ENCODE assay signal across 23 cellular contexts in the genomic region with DNA sequence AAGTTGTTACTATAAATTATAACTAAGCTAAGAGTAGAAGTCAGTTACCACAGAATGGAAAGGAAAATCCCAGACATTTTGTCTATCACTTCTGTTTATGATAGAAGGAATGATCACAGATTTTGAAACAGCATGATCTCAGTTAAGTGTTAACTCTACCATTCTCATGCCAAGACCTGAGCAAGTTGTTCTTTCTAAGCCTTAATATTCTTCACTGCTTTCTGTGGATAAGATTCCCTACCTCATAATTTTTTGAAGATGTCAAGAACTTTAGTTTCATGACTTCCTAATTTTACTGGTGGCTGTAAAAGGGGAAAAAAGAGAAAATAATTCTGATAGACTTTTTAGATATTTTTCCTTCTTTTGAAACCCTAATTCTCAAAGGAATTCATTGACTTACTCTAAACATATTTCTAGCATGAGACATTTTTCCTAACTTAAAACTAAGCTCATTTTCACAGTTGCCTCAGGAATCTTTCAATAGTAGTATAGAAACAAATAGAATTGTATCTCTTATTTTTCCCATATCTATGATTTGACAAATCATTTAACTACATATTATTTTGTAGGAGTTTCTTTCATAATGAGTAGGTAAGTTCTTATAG.
DNase-seq lines count a peak whose midpoint lies in the region; ATAC-seq, FAIRE-seq and TF ChIP-seq lines count a peak whose summit lies in the region.
"Had no signal": no experiment of that assay in that cellular context is flagged by ENCODE, and none has a peak within 500 bp of the region (broad histone marks: within the 10 kb centered on the region; RNA-seq: fewer than 3 reads in every experiment).

No MANE protein-coding gene starts in this region.

- no peak for TF ChIP-seq CTCF in astrocyte (IDR thresholded peaks at IDR 0.05; ENCODE audit: insufficient read depth, low read depth, low read length)
- TF ChIP-seq CTCF in fibroblast of villous mesenchyme (IDR thresholded peaks at IDR 0.05; ENCODE audit: insufficient read depth, low read depth, low read length), result no peak
- no peak for TF ChIP-seq CTCF in glutamatergic neuron (IDR thresholded peaks at IDR 0.05; ENCODE audit: partially characterized antibody, unreplicated experiment)

- H3K4me1 ChIP-seq in ACC112 (ENCODE audit: control insufficient read depth, insufficient read depth, low read length, unreplicated experiment) (peaks cover 21% of the 10 kb centered on the region), astrocyte (ENCODE audit: insufficient read depth, low read length) (peaks cover 17% of the 10 kb centered on the region)
- H3K4me1 ChIP-seq: heart right ventricle, parathyroid adenoma, stomach had no signal

- no peaks in the 10 kb centered on the region for H4K20me1 ChIP-seq in astrocyte (ENCODE audit: insufficient read depth, low read length)

- H3K4me3 ChIP-seq in ACC112 (ENCODE audit: low read depth, low read length), result peak overlapping the region; percentile 47; the same call in 1 of the 2 replicates
- H3K4me3 ChIP-seq in astrocyte (ENCODE audit: insufficient read depth, low read depth, low read length), result no peak overlapping the region
- H3K4me3 ChIP-seq in fibroblast of villous mesenchyme (ENCODE audit: low read depth, low read length), result no peak overlapping the region
- no peak overlapping the region for H3K4me3 ChIP-seq in MG63
- H3K4me3 ChIP-seq: heart right ventricle, skin epidermis, stomach had no signal

- H3K27ac ChIP-seq in ACC112 (ENCODE audit: low read depth, low read length) (peak overlapping the region; percentile 93), astrocyte (ENCODE audit: low read depth, low read length) (peak overlapping the region; percentile 83)
- H3K27ac ChIP-seq: heart right ventricle, parathyroid adenoma, stomach had no signal

- H3K79me2 ChIP-seq in ACC112 (ENCODE audit: control insufficient read depth, insufficient read depth, low read length, unreplicated experiment), result no peaks in the 10 kb centered on the region
- no peaks in the 10 kb centered on the region for H3K79me2 ChIP-seq in astrocyte (ENCODE audit: insufficient read depth, low read length)
- H3K79me2 ChIP-seq: parathyroid adenoma had no signal

- ATAC-seq in HG03108 (IDR thresholded peaks at IDR 0.05; ENCODE audit: unreplicated experiment), result no peak
- ATAC-seq: heart right ventricle; naive thymus-derived CD8-positive, alpha-beta T cell had no signal

- no peak for TF ChIP-seq POLR2A in H54 (IDR thresholded peaks at IDR 0.05; ENCODE audit: low read depth, low read length)
- TF ChIP-seq POLR2A in erythroblast (IDR thresholded peaks at IDR 0.05; ENCODE audit: low read length), result no peak

- DNase-seq in H54 (ENCODE audit: insufficient read length, low spot score), result peak; percentile 5
- DNase-seq in astrocyte (ENCODE audit: low read depth), result peak; percentile 56
- peak; percentile 53 for DNase-seq in fibroblast of villous mesenchyme (ENCODE audit: low read depth)
- no peak for DNase-seq in glutamatergic neuron
- no peak for DNase-seq in erythroblast (lab: John Stamatoyannopoulos, UW)
- no peak for DNase-seq in MG63
- DNase-seq: 8988T; activated CD4-positive, alpha-beta T cell treated with anti-CD3 and anti-CD28 coated beads for 1 hour; DMS 273 treated with DMSO at 0.1 percent for 48 hours; heart right ventricle; naive thymus-derived CD8-positive, alpha-beta T cell; NCI-H187 treated with DMSO at 0.1 percent for 48 hours; NCI-H345; stimulated activated CD4-positive, alpha-beta T cell treated with anti-CD3 and anti-CD28 coated beads, Interleukin-2, amount 100 ng/mL, for 48 hours; stomach; SW 1271 had no signal

- FAIRE-seq in H54 (lab: Jason Lieb, UNC) (peak; percentile 64), astrocyte (lab: Jason Lieb, UNC) (peak; percentile 55)
- FAIRE-seq: islet of Langerhans had no signal

- no peaks in the 10 kb centered on the region for H3K36me3 ChIP-seq in ACC112 (ENCODE audit: insufficient read depth, low read length)
- no peaks in the 10 kb centered on the region for H3K36me3 ChIP-seq in astrocyte (ENCODE audit: insufficient read depth, low read length)
- no peaks in the 10 kb centered on the region for H3K36me3 ChIP-seq in MG63
- H3K36me3 ChIP-seq: heart right ventricle, stomach had no signal

- H3K4me3 Mint-ChIP-seq in astrocyte (ENCODE audit: unreplicated experiment) (no peak overlapping the region), glutamatergic neuron (ENCODE audit: unreplicated experiment) (no peak overlapping the region)
- H3K4me3 Mint-ChIP-seq: activated naive CD4-positive, alpha-beta T cell treated with anti-CD3 and anti-CD28 coated beads, Interleukin-2, amount 50 U/mL, for 24 hours; CD14-positive monocyte; naive thymus-derived CD8-positive, alpha-beta T cell had no signal

- peak overlapping the region; percentile 52 for H3K4me2 ChIP-seq in astrocyte (ENCODE audit: low read length)

- H2AFZ ChIP-seq in ACC112 (ENCODE audit: low read length, unreplicated experiment) (peak overlapping the region; percentile 80), astrocyte (ENCODE audit: low read depth, low read length) (no peak overlapping the region)
- H2AFZ ChIP-seq: parathyroid adenoma had no signal

- H3K9ac ChIP-seq in astrocyte (ENCODE audit: low read length), result peak overlapping the region; percentile 56
- H3K9ac ChIP-seq: parathyroid adenoma had no signal

- no peaks in the 10 kb centered on the region for H3K36me3 Mint-ChIP-seq in astrocyte (ENCODE audit: low read depth, unreplicated experiment)
- H3K36me3 Mint-ChIP-seq in glutamatergic neuron (ENCODE audit: unreplicated experiment), result no peaks in the 10 kb centered on the region
- H3K36me3 Mint-ChIP-seq: activated naive CD4-positive, alpha-beta T cell treated with anti-CD3 and anti-CD28 coated beads, Interleukin-2, amount 50 U/mL, for 24 hours; CD14-positive monocyte; naive thymus-derived CD8-positive, alpha-beta T cell had no signal

- H3K9me3 Mint-ChIP-seq in astrocyte (ENCODE audit: unreplicated experiment) (no peaks in the 10 kb centered on the region), glutamatergic neuron (ENCODE audit: unreplicated experiment) (no peaks in the 10 kb centered on the region)

- H3K27ac Mint-ChIP-seq in astrocyte (ENCODE audit: unreplicated experiment) (peak overlapping the region; percentile 64), glutamatergic neuron (ENCODE audit: unreplicated experiment) (no peak overlapping the region)
- H3K27ac Mint-ChIP-seq: activated naive CD4-positive, alpha-beta T cell treated with anti-CD3 and anti-CD28 coated beads, Interleukin-2, amount 50 U/mL, for 24 hours; CD14-positive monocyte; naive thymus-derived CD8-positive, alpha-beta T cell had no signal

- H3K27me3 Mint-ChIP-seq in astrocyte (ENCODE audit: low read depth, unreplicated experiment), result no peaks in the 10 kb centered on the region
- no peaks in the 10 kb centered on the region for H3K27me3 Mint-ChIP-seq in glutamatergic neuron (ENCODE audit: unreplicated experiment)
- H3K27me3 Mint-ChIP-seq: activated naive CD4-positive, alpha-beta T cell treated with anti-CD3 and anti-CD28 coated beads, Interleukin-2, amount 50 U/mL, for 24 hours; naive thymus-derived CD8-positive, alpha-beta T cell had no signal

- H3K27me3 ChIP-seq in ACC112 (ENCODE audit: insufficient read depth, low read length) (no peaks in the 10 kb centered on the region), astrocyte (ENCODE audit: insufficient read depth, low read length) (no peaks in the 10 kb centered on the region), MG63 (no peaks in the 10 kb centered on the region)
- H3K27me3 ChIP-seq: heart right ventricle, stomach had no signal

- H3K9me3 ChIP-seq in astrocyte (ENCODE audit: insufficient read depth, low read depth, low read length) (no peaks in the 10 kb centered on the region), MG63 (no peaks in the 10 kb centered on the region)
- H3K9me3 ChIP-seq: heart right ventricle, stomach had no signal

- H3K4me1 Mint-ChIP-seq in astrocyte (ENCODE audit: low read depth, unreplicated experiment) (peaks cover 38% of the 10 kb centered on the region), glutamatergic neuron (ENCODE audit: low read depth, unreplicated experiment) (no peaks in the 10 kb centered on the region)
- H3K4me1 Mint-ChIP-seq: activated naive CD4-positive, alpha-beta T cell treated with anti-CD3 and anti-CD28 coated beads, Interleukin-2, amount 50 U/mL, for 24 hours; CD14-positive monocyte; naive thymus-derived CD8-positive, alpha-beta T cell had no signal

Comparison
In these comparisons a context has a peak if more than half of its experiments do, and no peak if none do; other contexts are left out.
1. DNase-seq: peak in H54 (single experiment), astrocyte (single experiment) and fibroblast of villous mesenchyme (single experiment); none in glutamatergic neuron (single experiment), erythroblast (0 of 2) and MG63 (single experiment).